ENCODE assay signal across 16 cellular contexts in genomic region chr17:60098578-60098977, GRCh38. TPM values are rescaled to one million over a fixed set of nuclear protein-coding genes. Genes with fewer than 3 reads are reported as not detected.
DNase-seq lines count a peak whose midpoint lies in the region; ATAC-seq and TF ChIP-seq lines count a peak whose summit lies in the region.
"Had no signal": no experiment of that assay in that cellular context is flagged by ENCODE, and none has a peak within 500 bp of the region (broad histone marks: within the 10 kb centered on the region; RNA-seq: fewer than 3 reads in every experiment).

No MANE protein-coding gene starts in this region.

- H3K4me3 Mint-ChIP-seq in mesothelial cell of epicardium, result no peak overlapping the region
- H3K4me3 Mint-ChIP-seq in stimulated activated memory B cell treated with anti-CD40 and anti-IgM and Interleukin-4, amounts not matched to agents 10 μg/mL and 1 μg/mL and 100 μg/mL, for 72 hours, result no peak overlapping the region
- H3K4me3 Mint-ChIP-seq: CD4-positive, alpha-beta T cell; IgD-negative memory B cell had no signal

- DNase-seq in GM23248, result no peak
- DNase-seq in SK-N-SH, result no peak
- DNase-seq in mesothelial cell of epicardium (ENCODE audit: low spot score in 2 of 2, unreplicated experiment in 2 of 2), result no peak
- no peak for DNase-seq in NCI-H748 treated with DMSO at 0.1 percent for 48 hours (lab: John Stamatoyannopoulos, UW)
- no peak for DNase-seq in NCI-H1417 treated with DMSO at 0.1 percent for 48 hours (lab: John Stamatoyannopoulos, UW)
- DNase-seq: AML-193; CD4-positive, alpha-beta T cell; DMS153; DND-41 had no signal

- no peak for TF ChIP-seq EP300 in SK-N-SH (IDR thresholded peaks at IDR 0.05; ENCODE audit: borderline replicate concordance in 1 of 2, low read depth in 1 of 2, low read length in 1 of 2)

- TF ChIP-seq CTCF in SK-N-SH (IDR thresholded peaks at IDR 0.05), result no peak
- TF ChIP-seq CTCF in mesothelial cell of epicardium (IDR thresholded peaks at IDR 0.05; ENCODE audit: unreplicated experiment), result no peak

- H3K36me3 ChIP-seq in GM23248 (ENCODE audit: low read depth) (no peaks in the 10 kb centered on the region), SK-N-SH (replicated peaks in 1 of 2; ENCODE audit: control insufficient read depth in 1 of 2, insufficient read depth in 2 of 2, low read length in 1 of 2) (no peaks in the 10 kb centered on the region)

- no peak overlapping the region for H3K27ac ChIP-seq in GM23248
- H3K27ac ChIP-seq in SK-N-SH (ENCODE audit: low read depth in 2 of 2, low read length in 1 of 2), result no peak overlapping the region
- H3K27ac ChIP-seq: C4-2B had no signal

- no peak overlapping the region for H3K4me3 ChIP-seq in GM23248
- no peak overlapping the region for H3K4me3 ChIP-seq in SK-N-SH (ENCODE audit: low read depth in 2 of 2, low read length in 1 of 2)
- H3K4me3 ChIP-seq: HAP-1 had no signal

- H3F3A ChIP-seq in GM23248 (ENCODE audit: insufficient read depth) (peaks cover 26% of the 10 kb centered on the region), SK-N-SH (replicated peaks; ENCODE audit: insufficient read depth) (peaks cover 4% of the 10 kb centered on the region)

- no peaks in the 10 kb centered on the region; the same call in 1 of the 2 replicates for H3K9me2 ChIP-seq in GM23248 (ENCODE audit: insufficient read depth)
- no peaks in the 10 kb centered on the region for H3K9me2 ChIP-seq in SK-N-SH

- H4K20me1 ChIP-seq in GM23248 (ENCODE audit: insufficient read depth), result no peaks in the 10 kb centered on the region
- H4K20me1 ChIP-seq in SK-N-SH (ENCODE audit: insufficient read depth), result no peaks in the 10 kb centered on the region

- H3K27ac Mint-ChIP-seq in mesothelial cell of epicardium, result peak overlapping the region; percentile 45
- H3K27ac Mint-ChIP-seq in stimulated activated memory B cell treated with anti-CD40 and anti-IgM and Interleukin-4, amounts not matched to agents 10 μg/mL and 1 μg/mL and 100 μg/mL, for 72 hours, result no peak overlapping the region
- H3K27ac Mint-ChIP-seq: CD4-positive, alpha-beta T cell; IgD-negative memory B cell had no signal

- H3K9me3 ChIP-seq in GM23248 (ENCODE audit: low read depth), result no peaks in the 10 kb centered on the region
- no peaks in the 10 kb centered on the region for H3K9me3 ChIP-seq in SK-N-SH

- H2AFZ ChIP-seq in GM23248 (no peak overlapping the region), SK-N-SH (ENCODE audit: low read depth) (no peak overlapping the region)

- H3K79me2 ChIP-seq in GM23248 (ENCODE audit: insufficient read depth) (peaks cover 12% of the 10 kb centered on the region; the same call in 1 of the 2 replicates), SK-N-SH (ENCODE audit: insufficient read depth) (no peaks in the 10 kb centered on the region)

- CTCF ChIA-PET in SK-N-SH (lab: Yijun Ruan, JAX), result no interaction called here

- in situ Hi-C loops in GM23248 (cut with MboI), result no loop called here

- H3K4me1 ChIP-seq in GM23248 (ENCODE audit: insufficient read depth) (peaks cover 38% of the 10 kb centered on the region), SK-N-SH (ENCODE audit: control insufficient read depth in 1 of 2, insufficient read depth in 2 of 2, low read depth in 1 of 2, low read length in 1 of 2) (no peaks in the 10 kb centered on the region; a peak in 1 of 4 replicates)

- no peak for TF ChIP-seq RAD21 in SK-N-SH (IDR thresholded peaks at IDR 0.05; ENCODE audit: low read length)

- peaks cover 17% of the 10 kb centered on the region for H3K4me1 Mint-ChIP-seq in mesothelial cell of epicardium
- peaks cover 36% of the 10 kb centered on the region for H3K4me1 Mint-ChIP-seq in stimulated activated memory B cell treated with anti-CD40 and anti-IgM and Interleukin-4, amounts not matched to agents 10 μg/mL and 1 μg/mL and 100 μg/mL, for 72 hours

- H3K36me3 Mint-ChIP-seq in mesothelial cell of epicardium, result no peaks in the 10 kb centered on the region
- H3K36me3 Mint-ChIP-seq in stimulated activated memory B cell treated with anti-CD40 and anti-IgM and Interleukin-4, amounts not matched to agents 10 μg/mL and 1 μg/mL and 100 μg/mL, for 72 hours, result no peaks in the 10 kb centered on the region

- H3K27me3 Mint-ChIP-seq in mesothelial cell of epicardium (ENCODE audit: low read depth), result no peaks in the 10 kb centered on the region
- no peaks in the 10 kb centered on the region for H3K27me3 Mint-ChIP-seq in stimulated activated memory B cell treated with anti-CD40 and anti-IgM and Interleukin-4, amounts not matched to agents 10 μg/mL and 1 μg/mL and 100 μg/mL, for 72 hours
- H3K27me3 Mint-ChIP-seq: IgD-negative memory B cell had no signal

- H3K9me3 Mint-ChIP-seq in mesothelial cell of epicardium, result no peaks in the 10 kb centered on the region
- no peaks in the 10 kb centered on the region for H3K9me3 Mint-ChIP-seq in stimulated activated memory B cell treated with anti-CD40 and anti-IgM and Interleukin-4, amounts not matched to agents 10 μg/mL and 1 μg/mL and 100 μg/mL, for 72 hours
- H3K9me3 Mint-ChIP-seq: CD4-positive, alpha-beta T cell had no signal

- H3K4me2 ChIP-seq in GM23248 (ENCODE audit: unreplicated experiment) (peak overlapping the region; percentile 2), SK-N-SH (no peak overlapping the region)

- POLR2A ChIA-PET in SK-N-SH (lab: Yijun Ruan, JAX), result no interaction called here

- no peak overlapping the region for H3K9ac ChIP-seq in GM23248
- H3K9ac ChIP-seq in SK-N-SH, result no peak overlapping the region

- ATAC-seq in stimulated activated memory B cell treated with anti-CD40 and anti-IgM and Interleukin-4, amounts not matched to agents 10 μg/mL and 1 μg/mL and 100 μg/mL, for 72 hours, result no peak
- ATAC-seq: HepG2 had no signal

- no peaks in the 10 kb centered on the region for H3K27me3 ChIP-seq in GM23248 (replicated peaks; ENCODE audit: insufficient read depth)
- H3K27me3 ChIP-seq in SK-N-SH (ENCODE audit: insufficient read depth), result no peaks in the 10 kb centered on the region

TF ChIP-seq in SK-N-SH, 30 proteins besides CTCF, POLR2A, EP300 and RAD21 (continues in another document):
- TF ChIP-seq RFX5 (IDR thresholded peaks at IDR 0.05; ENCODE audit: low read length) (no peak), MXI1 (IDR thresholded peaks at IDR 0.05; ENCODE audit: low read depth, low read length) (no peak), FOXJ3 (CRISPR knock-in tag; IDR thresholded peaks at IDR 0.05) (no peak), ZBTB33 (IDR thresholded peaks at IDR 0.05; ENCODE audit: borderline replicate concordance, low read depth) (no peak), TCF12 (IDR thresholded peaks at IDR 0.05) (peak; percentile 55), NFIC (IDR thresholded peaks at IDR 0.05; ENCODE audit: borderline replicate concordance) (0 out of 2 replicates have a peak, but pooled peaks have one; percentile 8), PBX3 (IDR thresholded peaks at IDR 0.05) (peak; percentile 23; the same call in 1 of the 2 replicates), RXRA (IDR thresholded peaks at IDR 0.05; ENCODE audit: borderline replicate concordance, low read depth) (no peak)

RNA-seq across cellular contexts. Expression of gene HEATR6, which starts 19.9 kb away (rescaled TPM):
- total RNA-seq in GM23248 (2014; rRNA removed; shearing (Covaris generic)), result 14.9 and 29.3 TPM in 2 replicates
- polyA plus RNA-seq in GM23248 (2016; fragmentation: Nextera tagmentation; extraction: Ambion mirVana) (11.2 and 12.4 TPM in 2 replicates), SK-N-SH (2012; rRNA removed) (26.8 and 35.0 TPM in 2 replicates)
- polyA plus RNA-seq in SK-N-SH (2012; cell fraction: cytosol; rRNA removed), result 13.3 and 18.4 TPM in 2 replicates
- polyA plus RNA-seq in SK-N-SH (2012; cell fraction: nucleus; rRNA removed), result 83.7 and 92.5 TPM in 2 replicates
- total RNA-seq in mesothelial cell of epicardium, result 33.9 to 37.2 TPM (median 36.1 TPM) in 3 replicates

RNA-seq across cellular contexts. Expression of gene CA4, which starts 51.2 kb away (rescaled TPM):
- total RNA-seq in GM23248 (2014; rRNA removed; shearing (Covaris generic)), result not detected in 2 replicates
- polyA plus RNA-seq in GM23248 (2016; fragmentation: Nextera tagmentation; extraction: Ambion mirVana) (not detected in 2 replicates), SK-N-SH (2012; rRNA removed) (0.15 and 0.21 TPM in 2 replicates)
- 0.04 and 0.10 TPM in 2 replicates for polyA plus RNA-seq in SK-N-SH (2012; cell fraction: cytosol; rRNA removed)
- polyA plus RNA-seq in SK-N-SH (2012; cell fraction: nucleus; rRNA removed), result 0.12 and 0.31 TPM in 2 replicates
- not detected in 3 replicates for total RNA-seq in mesothelial cell of epicardium
- total RNA-seq: CD4-positive, alpha-beta T cell; H4; HepG2 had no signal
- polyA plus RNA-seq: BJ, HepG2, IgD-negative memory B cell had no signal
